10 cellular contexts compared by ENCODE assay signal in the genomic region with DNA sequence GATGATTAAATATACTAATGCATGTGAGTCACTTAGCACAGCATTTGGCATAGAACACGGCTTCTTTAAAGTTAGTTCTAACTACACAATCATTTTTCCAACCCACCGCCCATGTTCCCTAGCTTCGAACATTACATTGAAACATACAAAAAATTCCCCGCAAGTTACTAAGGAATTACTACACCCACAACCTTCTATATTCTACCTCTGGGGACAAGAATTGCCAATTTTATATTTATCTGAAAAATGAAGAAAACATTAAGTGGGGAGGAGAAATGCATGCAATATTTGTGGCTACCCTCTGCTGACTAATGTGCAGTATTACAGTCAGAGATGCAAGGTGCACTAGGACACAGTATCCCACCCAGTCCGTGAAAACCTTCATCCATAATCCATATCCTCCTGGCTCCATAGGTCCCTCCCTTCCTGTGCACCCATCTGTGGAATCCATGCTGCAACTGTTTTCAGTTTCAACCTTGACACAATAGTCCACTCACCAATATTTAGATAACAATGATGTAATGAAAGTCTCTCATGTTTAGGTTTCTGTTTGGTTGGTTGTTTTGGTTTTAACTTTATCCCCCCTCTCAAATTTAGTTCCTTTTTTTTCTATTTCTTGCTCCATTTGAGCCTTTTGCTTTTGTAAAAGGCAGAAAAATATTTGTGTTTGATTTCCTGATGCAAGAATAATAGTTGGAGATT. TPM values are rescaled to one million over a fixed set of nuclear protein-coding genes. Genes with fewer than 3 reads are reported as not detected.
A peak's percentile ranks its signal among the peaks of the same experiment; 100 is the strongest.
DNase-seq lines count a peak whose midpoint lies in the region; ATAC-seq, FAIRE-seq and TF ChIP-seq lines count a peak whose summit lies in the region.
"Had no signal": no experiment of that assay in that cellular context is flagged by ENCODE, and none has a peak within 500 bp of the region (broad histone marks: within the 10 kb centered on the region; RNA-seq: fewer than 3 reads in every experiment).

No MANE protein-coding gene starts in this region.

- H2AFZ ChIP-seq in Karpas-422 (ENCODE audit: low read length) (no peak overlapping the region), astrocyte (ENCODE audit: low read depth, low read length) (no peak overlapping the region)

- peaks cover 50% of the 10 kb centered on the region for H3K4me1 Mint-ChIP-seq in astrocyte (ENCODE audit: low read depth, unreplicated experiment)

- H3K9me3 Mint-ChIP-seq in astrocyte (ENCODE audit: unreplicated experiment): no peaks in the 10 kb centered on the region
- H3K9me3 Mint-ChIP-seq: T-helper 1 cell treated with Interleukin-12 subunit alpha and Interleukin-12 subunit beta and Interleukin-4 antibody, amounts not matched to agents 30 μg/mL and 1 μg/mL, for 36 hours had no signal

- H3K27me3 ChIP-seq in Karpas-422 (ENCODE audit: low read length) (no peaks in the 10 kb centered on the region), astrocyte (ENCODE audit: insufficient read depth, low read length) (no peaks in the 10 kb centered on the region), muscle layer of colon (ENCODE audit: control insufficient read depth in 1 of 2, insufficient read depth in 2 of 2, low read length in 2 of 2) (no peaks in the 10 kb centered on the region), suprapubic skin (no peaks in the 10 kb centered on the region)

- no peaks in the 10 kb centered on the region for H3K9me2 ChIP-seq in Karpas-422 (replicated peaks; ENCODE audit: insufficient read depth, low read length)

- no peak overlapping the region for H3K4me3 Mint-ChIP-seq in astrocyte (ENCODE audit: unreplicated experiment)
- H3K4me3 Mint-ChIP-seq: T-helper 1 cell treated with Interleukin-12 subunit alpha and Interleukin-12 subunit beta and Interleukin-4 antibody, amounts not matched to agents 30 μg/mL and 1 μg/mL, for 36 hours had no signal

- TF ChIP-seq CTCF in astrocyte (IDR thresholded peaks at IDR 0.05; ENCODE audit: insufficient read depth, low read depth, low read length): peak; percentile 57
- no peak for TF ChIP-seq CTCF in suprapubic skin (IDR thresholded peaks at IDR 0.05)

- no peak for ATAC-seq in GM18505 (IDR thresholded peaks at IDR 0.05; ENCODE audit: unreplicated experiment)

- H3K27ac Mint-ChIP-seq in astrocyte (ENCODE audit: unreplicated experiment): no peak overlapping the region
- H3K27ac Mint-ChIP-seq: T-helper 1 cell treated with Interleukin-12 subunit alpha and Interleukin-12 subunit beta and Interleukin-4 antibody, amounts not matched to agents 30 μg/mL and 1 μg/mL, for 36 hours had no signal

- H3K36me3 ChIP-seq in Karpas-422 (ENCODE audit: insufficient read depth, low read length) (no peaks in the 10 kb centered on the region), astrocyte (ENCODE audit: insufficient read depth, low read length) (no peaks in the 10 kb centered on the region), muscle layer of colon (ENCODE audit: insufficient read depth, low read length) (no peaks in the 10 kb centered on the region), suprapubic skin (no peaks in the 10 kb centered on the region)

- no peaks in the 10 kb centered on the region for H3K36me3 Mint-ChIP-seq in astrocyte (ENCODE audit: low read depth, unreplicated experiment)

- 82% methylated on average over 5 of the region's 5 CpGs for WGBS in suprapubic skin

- H4K20me1 ChIP-seq in Karpas-422 (ENCODE audit: insufficient read depth, low read depth, low read length) (no peaks in the 10 kb centered on the region), astrocyte (ENCODE audit: insufficient read depth, low read length) (no peaks in the 10 kb centered on the region)

- no peak overlapping the region for H3K9ac ChIP-seq in Karpas-422 (ENCODE audit: low read length)
- peak overlapping the region; percentile 53 for H3K9ac ChIP-seq in astrocyte (ENCODE audit: low read length)
- no peak overlapping the region for H3K9ac ChIP-seq in muscle layer of colon (ENCODE audit: low read length)

- peak; percentile 78 for FAIRE-seq in astrocyte (lab: Jason Lieb, UNC)
- FAIRE-seq: frontal cortex had no signal

- H3K27ac ChIP-seq in Karpas-422 (ENCODE audit: low read length) (no peak overlapping the region), astrocyte (ENCODE audit: low read depth, low read length) (peak overlapping the region; percentile 75), muscle layer of colon (ENCODE audit: low read depth, low read length) (peak overlapping the region; percentile 55), suprapubic skin (no peak overlapping the region)

- H3K27me3 Mint-ChIP-seq in astrocyte (ENCODE audit: low read depth, unreplicated experiment): no peaks in the 10 kb centered on the region

- H3K4me1 ChIP-seq in Karpas-422 (ENCODE audit: low read length) (peaks cover 25% of the 10 kb centered on the region), astrocyte (ENCODE audit: insufficient read depth, low read length) (peaks cover 62% of the 10 kb centered on the region), muscle layer of colon (ENCODE audit: insufficient read depth, low read length) (peaks cover 23% of the 10 kb centered on the region), suprapubic skin (peaks cover 11% of the 10 kb centered on the region)

- no peaks in the 10 kb centered on the region for H3K79me2 ChIP-seq in Karpas-422 (ENCODE audit: low read length)
- H3K79me2 ChIP-seq in astrocyte (ENCODE audit: insufficient read depth, low read length): no peaks in the 10 kb centered on the region

- TF ChIP-seq POLR2A in GM18505 (IDR thresholded peaks at IDR 0.05; ENCODE audit: borderline replicate concordance, extremely low read depth, insufficient read depth, insufficient read length) (no peak), suprapubic skin (IDR thresholded peaks at IDR 0.05) (no peak)

- TF ChIP-seq EP300 in suprapubic skin (IDR thresholded peaks at IDR 0.05): no peak

- H3K9me3 ChIP-seq in Karpas-422 (ENCODE audit: low read length) (no peaks in the 10 kb centered on the region), astrocyte (ENCODE audit: insufficient read depth, low read depth, low read length) (no peaks in the 10 kb centered on the region), muscle layer of colon (ENCODE audit: low read length) (no peaks in the 10 kb centered on the region), suprapubic skin (no peaks in the 10 kb centered on the region)

- H3K4me2 ChIP-seq in Karpas-422 (ENCODE audit: low read depth, low read length, poor library complexity, severe bottlenecking) (peak overlapping the region; percentile 19), astrocyte (ENCODE audit: low read length) (peak overlapping the region; percentile 59)

- H3K4me3 ChIP-seq in Karpas-422 (ENCODE audit: low read length): no peak overlapping the region
- H3K4me3 ChIP-seq in astrocyte (ENCODE audit: insufficient read depth, low read depth, low read length): no peak overlapping the region
- H3K4me3 ChIP-seq in muscle layer of colon (ENCODE audit: low read depth in 1 of 2, low read length in 2 of 2): no peak overlapping the region
- no peak overlapping the region for H3K4me3 ChIP-seq in suprapubic skin

- DNase-seq in DMS 273 (lab: John Stamatoyannopoulos, UW; ENCODE audit: unreplicated experiment) (peak; percentile 75), Karpas-422 (peak; percentile 55), astrocyte (ENCODE audit: low read depth) (peak; percentile 70), suprapubic skin (ENCODE audit: low spot score in 2 of 2) (no peak), NCI-H2227 (lab: John Stamatoyannopoulos, UW; ENCODE audit: unreplicated experiment) (no peak), NOMO-1 treated with DMSO at 0.1 percent for 48 hours (lab: John Stamatoyannopoulos, UW; ENCODE audit: unreplicated experiment) (no peak)

RNA-seq across cellular contexts. Expression of gene RGS5, which starts 31.6 kb away (rescaled TPM):
- 4.5 and 27.0 TPM in 2 replicates for total RNA-seq in Karpas-422 (2014; rRNA removed; shearing (Covaris generic); ENCODE audit: low replicate concordance)
- total RNA-seq in astrocyte: 16.5 and 24.1 TPM in 2 replicates
- 10 to 100 TPM in 3 of 4 donors, 1 to 10 TPM in 1; 7.0 to 32.9 (median 21.8) TPM for total RNA-seq in suprapubic skin

Comparison
In these comparisons a context has a peak if more than half of its experiments do, and no peak if none do; other contexts are left out.
1. DNase-seq: peak in DMS 273 (single experiment), Karpas-422 (single experiment) and astrocyte (single experiment); none in suprapubic skin (0 of 2), NCI-H2227 (single experiment) and NOMO-1 treated with DMSO at 0.1 percent for 48 hours (single experiment).
2. H3K27ac ChIP-seq: peak in astrocyte (single experiment) and muscle layer of colon (single experiment); none in Karpas-422 (single experiment) and suprapubic skin (single experiment).